42 cellular contexts compared by ENCODE assay signal in the genomic region with DNA sequence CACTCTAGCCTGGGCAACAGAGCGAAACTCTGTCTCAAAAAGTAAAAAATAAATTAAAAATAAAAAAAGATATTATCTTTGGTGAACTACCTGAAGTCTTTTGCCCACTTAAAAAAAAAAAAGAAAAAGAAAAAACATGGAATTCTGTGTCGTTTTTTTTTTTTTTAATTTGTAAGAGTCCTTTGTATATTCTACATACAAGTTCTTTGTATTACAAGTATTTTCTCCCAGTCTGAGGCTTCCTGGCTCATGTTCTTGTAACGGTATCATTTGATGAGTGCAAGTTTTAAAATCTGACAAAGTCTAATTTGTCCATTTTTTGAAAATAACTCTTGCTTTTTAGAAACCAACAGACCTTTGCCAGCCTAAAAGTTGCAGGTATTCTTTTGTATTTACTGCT. TPM values are rescaled to one million over a fixed set of nuclear protein-coding genes. Genes with fewer than 3 reads are reported as not detected.
"Had no signal": no experiment of that assay in that cellular context is flagged by ENCODE, and none has a peak within 500 bp of the region (broad histone marks: within the 10 kb centered on the region; RNA-seq: fewer than 3 reads in every experiment).

No MANE protein-coding gene starts in this region.

- FAIRE-seq: astrocyte, bronchial epithelial cell had no signal

- H3K9me3 ChIP-seq: adrenal gland, ascending aorta, body of pancreas, breast epithelium had no signal

- H3K27ac ChIP-seq: adrenal gland, ascending aorta, body of pancreas, brain microvascular endothelial cell, breast epithelium, cardiac muscle cell had no signal

- H3K4me1 ChIP-seq: adrenal gland, ascending aorta, body of pancreas, breast epithelium had no signal

- H3K27ac Mint-ChIP-seq: activated naive CD4-positive, alpha-beta T cell treated with anti-CD3 and anti-CD28 coated beads for 36 hours; activated naive CD4-positive, alpha-beta T cell treated with anti-CD3 and anti-CD28 coated beads, Interleukin-2, amount 10 ng/mL, durations not matched to agents 7 days and 5 days; activated naive CD4-positive, alpha-beta T cell treated with anti-CD3 and anti-CD28 coated beads, Interleukin-2, amount 50 U/mL, for 24 hours; activated naive CD4-positive, alpha-beta T cell treated with anti-CD3 and anti-CD28 coated beads, Interleukin-2, amount 50 U/mL, for 72 hours; activated naive CD8-positive, alpha-beta T cell; activated naive CD8-positive, alpha-beta T cell treated with anti-CD3 and anti-CD28 coated beads for 36 hours; activated naive CD8-positive, alpha-beta T cell treated with anti-CD3 and anti-CD28 coated beads, Interleukin-2, amount 10 ng/mL, durations not matched to agents 7 days and 5 days; activated naive CD8-positive, alpha-beta T cell treated with anti-CD3 and anti-CD28 coated beads, Interleukin-2, amount 50 U/mL, for 24 hours; activated T-cell treated with anti-CD3 and anti-CD28 coated beads, Interleukin-2, amount 50 U/mL, for 24 hours; activated T-cell treated with anti-CD3 and anti-CD28 coated beads, Interleukin-2, amount 50 U/mL, for 72 hours; activated T-helper 1 cell treated with anti-CD3 and anti-CD28 coated beads, Interleukin-12 subunit alpha, Interleukin-12 subunit beta, Interleukin-2, Interleukin-4 antibody, amounts not matched to agents 30 ng/mL and 10 ng/mL and 1 ng/mL, durations not matched to agents 14 hours and 24 hours and 36 hours; activated T-helper 17 cell treated with anti-CD3 and anti-CD28 coated beads, Interleukin-2, amount 50 U/mL, for 72 hours; activated T-helper 2 cell treated with anti-CD3 and anti-CD28 coated beads, Interferon-gamma antibody, Interleukin-2, Interleukin-4, amounts not matched to agents 10 μg/mL and 5 μg/mL and 100 μg/mL, durations not matched to agents 14 hours and 24 hours and 36 hours; brain had no signal

- H3K36me3 ChIP-seq: adrenal gland, ascending aorta, brain microvascular endothelial cell, breast epithelium, cardiac muscle cell had no signal

- ATAC-seq: activated naive CD4-positive, alpha-beta T cell treated with anti-CD3 and anti-CD28 coated beads, Interleukin-2, amount 50 U/mL, for 72 hours; activated naive CD8-positive, alpha-beta T cell treated with anti-CD3 and anti-CD28 coated beads, Interleukin-2, amount 50 U/mL, for 24 hours; activated T-cell treated with anti-CD3 and anti-CD28 coated beads, Interleukin-2, amount 50 U/mL, for 4 hours; activated T-cell treated with anti-CD3 and anti-CD28 coated beads, Interleukin-2, amount 50 U/mL, for 72 hours; activated T-helper 17 cell treated with anti-CD3 and anti-CD28 coated beads, Interleukin-2, amount 50 U/mL, for 72 hours; body of pancreas had no signal

- H3K27me3 ChIP-seq: ascending aorta, body of pancreas, brain microvascular endothelial cell, breast epithelium, cardiac muscle cell had no signal

- H3K4me1 Mint-ChIP-seq: activated naive CD4-positive, alpha-beta T cell treated with anti-CD3 and anti-CD28 coated beads, Interleukin-2, amount 10 ng/mL, durations not matched to agents 7 days and 5 days; activated naive CD4-positive, alpha-beta T cell treated with anti-CD3 and anti-CD28 coated beads, Interleukin-2, amount 50 U/mL, for 24 hours; activated naive CD8-positive, alpha-beta T cell treated with anti-CD3 and anti-CD28 coated beads for 36 hours; activated naive CD8-positive, alpha-beta T cell treated with anti-CD3 and anti-CD28 coated beads, Interleukin-2, amount 10 ng/mL, durations not matched to agents 7 days and 5 days; activated naive CD8-positive, alpha-beta T cell treated with anti-CD3 and anti-CD28 coated beads, Interleukin-2, amount 50 U/mL, for 24 hours; activated T-helper 17 cell treated with anti-CD3 and anti-CD28 coated beads, Interleukin-2, amount 50 U/mL, for 72 hours; brain; central memory CD8-positive, alpha-beta T cell had no signal

- H3K36me3 Mint-ChIP-seq: activated naive CD4-positive, alpha-beta T cell treated with anti-CD3 and anti-CD28 coated beads, Interleukin-2, amount 10 ng/mL, durations not matched to agents 7 days and 5 days; activated naive CD4-positive, alpha-beta T cell treated with anti-CD3 and anti-CD28 coated beads, Interleukin-2, amount 50 U/mL, for 24 hours; activated naive CD4-positive, alpha-beta T cell treated with anti-CD3 and anti-CD28 coated beads, Interleukin-2, amount 50 U/mL, for 72 hours; activated naive CD8-positive, alpha-beta T cell; activated naive CD8-positive, alpha-beta T cell treated with anti-CD3 and anti-CD28 coated beads for 36 hours; activated naive CD8-positive, alpha-beta T cell treated with anti-CD3 and anti-CD28 coated beads, Interleukin-2, amount 10 ng/mL, durations not matched to agents 7 days and 5 days; brain had no signal

- DNase-seq: activated effector memory CD4-positive, alpha-beta T cell treated with Interleukin-2 at 50 U/mL for 16 hours; activated gamma-delta T cell; activated gamma-delta T cell treated with Interleukin-2 at 50 U/mL for 16 hours; activated naive CD4-positive, alpha-beta T cell; activated naive CD4-positive, alpha-beta T cell treated with anti-CD3 and anti-CD28 coated beads for 36 hours; activated naive CD4-positive, alpha-beta T cell treated with anti-CD3 and anti-CD28 coated beads, Interleukin-2, amount 10 ng/mL, durations not matched to agents 7 days and 5 days; activated naive CD4-positive, alpha-beta T cell treated with anti-CD3 and anti-CD28 coated beads, Interleukin-2, amount 50 U/mL, for 16 hours; activated naive CD4-positive, alpha-beta T cell treated with Interleukin-2 at 50 U/mL for 16 hours; activated naive CD8-positive, alpha-beta T cell treated with anti-CD3 and anti-CD28 coated beads for 36 hours; activated naive CD8-positive, alpha-beta T cell treated with anti-CD3 and anti-CD28 coated beads, Interleukin-2, amount 10 ng/mL, durations not matched to agents 7 days and 5 days; activated naive CD8-positive, alpha-beta T cell treated with anti-CD3 and anti-CD28 coated beads, Interleukin-2, amount 50 U/mL, for 24 hours; activated T-cell treated with anti-CD3 and anti-CD28 coated beads, Interleukin-2, amount 50 U/mL, for 24 hours; activated T-cell treated with anti-CD3 and anti-CD28 coated beads, Interleukin-2, amount 50 U/mL, for 4 hours; activated T-cell treated with anti-CD3 and anti-CD28 coated beads, Interleukin-2, amount 50 U/mL, for 48 hours; activated T-cell treated with anti-CD3 and anti-CD28 coated beads, Interleukin-2, amount 50 U/mL, for 72 hours; adrenal gland; amniotic stem cell; amygdala; anterior cingulate cortex; body of pancreas; brain microvascular endothelial cell; caudate nucleus; central memory CD4-positive, alpha-beta T cell; cerebellar nuclear complex had no signal

- H3K4me3 ChIP-seq: adrenal gland, ascending aorta, body of pancreas, breast epithelium, cardiac muscle cell had no signal

- H3K9me3 Mint-ChIP-seq: activated naive CD4-positive, alpha-beta T cell treated with anti-CD3 and anti-CD28 coated beads for 36 hours; activated naive CD4-positive, alpha-beta T cell treated with anti-CD3 and anti-CD28 coated beads, Interleukin-2, amount 10 ng/mL, durations not matched to agents 7 days and 5 days; activated naive CD4-positive, alpha-beta T cell treated with anti-CD3 and anti-CD28 coated beads, Interleukin-2, amount 50 U/mL, for 24 hours; activated naive CD4-positive, alpha-beta T cell treated with anti-CD3 and anti-CD28 coated beads, Interleukin-2, amount 50 U/mL, for 72 hours; activated naive CD8-positive, alpha-beta T cell treated with anti-CD3 and anti-CD28 coated beads for 36 hours; activated naive CD8-positive, alpha-beta T cell treated with anti-CD3 and anti-CD28 coated beads, Interleukin-2, amount 10 ng/mL, durations not matched to agents 7 days and 5 days; activated naive CD8-positive, alpha-beta T cell treated with anti-CD3 and anti-CD28 coated beads, Interleukin-2, amount 50 U/mL, for 24 hours; activated T-cell treated with anti-CD3 and anti-CD28 coated beads, Interleukin-2, amount 50 U/mL, for 24 hours; activated T-cell treated with anti-CD3 and anti-CD28 coated beads, Interleukin-2, amount 50 U/mL, for 4 hours; activated T-cell treated with anti-CD3 and anti-CD28 coated beads, Interleukin-2, amount 50 U/mL, for 72 hours; activated T-helper 1 cell treated with anti-CD3 and anti-CD28 coated beads, Interleukin-12 subunit alpha, Interleukin-12 subunit beta, Interleukin-2, Interleukin-4 antibody, amounts not matched to agents 30 ng/mL and 10 ng/mL and 1 ng/mL, durations not matched to agents 14 hours and 24 hours and 36 hours; activated T-helper 17 cell treated with anti-CD3 and anti-CD28 coated beads, Interleukin-2, amount 50 U/mL, for 72 hours; activated T-helper 2 cell treated with anti-CD3 and anti-CD28 coated beads, Interferon-gamma antibody, Interleukin-2, Interleukin-4, amounts not matched to agents 10 μg/mL and 5 μg/mL and 100 μg/mL, durations not matched to agents 14 hours and 24 hours and 36 hours had no signal

- H3K4me3 Mint-ChIP-seq: activated naive CD4-positive, alpha-beta T cell treated with anti-CD3 and anti-CD28 coated beads for 36 hours; activated naive CD4-positive, alpha-beta T cell treated with anti-CD3 and anti-CD28 coated beads, Interleukin-2, amount 10 ng/mL, durations not matched to agents 7 days and 5 days; activated naive CD4-positive, alpha-beta T cell treated with anti-CD3 and anti-CD28 coated beads, Interleukin-2, amount 50 U/mL, for 24 hours; activated naive CD8-positive, alpha-beta T cell; activated naive CD8-positive, alpha-beta T cell treated with anti-CD3 and anti-CD28 coated beads for 36 hours; activated naive CD8-positive, alpha-beta T cell treated with anti-CD3 and anti-CD28 coated beads, Interleukin-2, amount 10 ng/mL, durations not matched to agents 7 days and 5 days; activated naive CD8-positive, alpha-beta T cell treated with anti-CD3 and anti-CD28 coated beads, Interleukin-2, amount 50 U/mL, for 24 hours; activated T-cell treated with anti-CD3 and anti-CD28 coated beads, Interleukin-2, amount 50 U/mL, for 24 hours; activated T-cell treated with anti-CD3 and anti-CD28 coated beads, Interleukin-2, amount 50 U/mL, for 4 hours; activated T-cell treated with anti-CD3 and anti-CD28 coated beads, Interleukin-2, amount 50 U/mL, for 72 hours; activated T-helper 1 cell treated with anti-CD3 and anti-CD28 coated beads, Interleukin-12 subunit alpha, Interleukin-12 subunit beta, Interleukin-2, Interleukin-4 antibody, amounts not matched to agents 30 ng/mL and 10 ng/mL and 1 ng/mL, durations not matched to agents 14 hours and 24 hours and 36 hours; activated T-helper 17 cell treated with anti-CD3 and anti-CD28 coated beads, Interleukin-2, amount 50 U/mL, for 72 hours; brain; central memory CD8-positive, alpha-beta T cell had no signal

RNA-seq across cellular contexts. Expression of a gene that starts 12.2 kb away (rescaled TPM):
- polyA plus RNA-seq: aorta had no signal

RNA-seq across cellular contexts. Expression of a gene that starts 35.0 kb away (rescaled TPM):
- total RNA-seq: activated naive CD4-positive, alpha-beta T cell treated with anti-CD3 and anti-CD28 coated beads for 36 hours; activated naive CD8-positive, alpha-beta T cell treated with anti-CD3 and anti-CD28 coated beads for 36 hours; activated T-cell treated with anti-CD3 and anti-CD28 coated beads, Interleukin-2, amount 50 U/mL, for 4 hours; activated T-cell treated with anti-CD3 and anti-CD28 coated beads, Interleukin-2, amount 50 U/mL, for 72 hours; activated T-helper 2 cell treated with anti-CD3 and anti-CD28 coated beads, Interferon-gamma antibody, Interleukin-2, Interleukin-4, amounts not matched to agents 10 μg/mL and 5 μg/mL and 100 μg/mL, durations not matched to agents 14 hours and 24 hours and 36 hours; adrenal gland; aorta; astrocyte; body of pancreas; breast epithelium; bronchial epithelial cell; cardiac muscle cell; cardiac septum; cerebellum; chondrocyte had no signal
- polyA plus RNA-seq: adipose tissue, adrenal gland, cardiac muscle cell had no signal
